25 cellular contexts compared by ENCODE assay signal in genomic region chr2:37301408-37301807, GRCh38. TPM values are rescaled to one million over a fixed set of nuclear protein-coding genes. Genes with fewer than 3 reads are reported as not detected.
DNase-seq lines count a peak whose midpoint lies in the region; ATAC-seq, FAIRE-seq and TF ChIP-seq lines count a peak whose summit lies in the region.
"Had no signal": no experiment of that assay in that cellular context is flagged by ENCODE, and none has a peak within 500 bp of the region (broad histone marks: within the 10 kb centered on the region; RNA-seq: fewer than 3 reads in every experiment).

No MANE protein-coding gene starts in this region.

- BruUV-seq in MCF 10A (replicated peaks; lab: Mats Ljungman, UMichigan) = no TSS peak

- H3K9me3 ChIP-seq in breast epithelium (no peaks in the 10 kb centered on the region), astrocyte (ENCODE audit: insufficient read depth, low read depth, low read length) (no peaks in the 10 kb centered on the region)
- H3K9me3 ChIP-seq: SJCRH30 had no signal

- H3K79me2 ChIP-seq in astrocyte (ENCODE audit: insufficient read depth, low read length) = peaks cover 96% of the 10 kb centered on the region

- no peak overlapping the region for H2AFZ ChIP-seq in astrocyte (ENCODE audit: low read depth, low read length)
- H2AFZ ChIP-seq: PC-9 had no signal

- H3K27ac ChIP-seq in breast epithelium = peak overlapping the region; percentile 39 to 43
- no peak overlapping the region for H3K27ac ChIP-seq in astrocyte (ENCODE audit: low read depth, low read length)
- H3K27ac ChIP-seq: BLaER1, PC-9, SJCRH30 had no signal

- peaks cover 5% of the 10 kb centered on the region for H3K36me3 Mint-ChIP-seq in MCF 10A (ENCODE audit: insufficient read depth, unreplicated experiment)
- peaks cover 5% of the 10 kb centered on the region for H3K36me3 Mint-ChIP-seq in IgD-negative memory B cell
- H3K36me3 Mint-ChIP-seq in astrocyte (ENCODE audit: low read depth, unreplicated experiment) = peaks cover 1% of the 10 kb centered on the region
- H3K36me3 Mint-ChIP-seq in neural crest cell (ENCODE audit: low read depth) = peaks cover 10% of the 10 kb centered on the region
- peaks cover 14% of the 10 kb centered on the region for H3K36me3 Mint-ChIP-seq in activated CD8-positive, alpha-beta T cell treated with anti-CD3 and anti-CD28 coated beads for 36 hours (ENCODE audit: low read depth)

- no peaks in the 10 kb centered on the region for H3K27me3 ChIP-seq in breast epithelium
- no peaks in the 10 kb centered on the region for H3K27me3 ChIP-seq in astrocyte (ENCODE audit: insufficient read depth, low read length)
- H3K27me3 ChIP-seq: BLaER1, SJCRH30 had no signal

- no peak overlapping the region for H3K9ac ChIP-seq in astrocyte (ENCODE audit: low read length)
- H3K9ac ChIP-seq: BLaER1 had no signal

- FAIRE-seq in astrocyte (lab: Jason Lieb, UNC) = no peak

- POLR2A ChIA-PET in MCF 10A (lab: Yijun Ruan, JAX) = interaction anchor here (0.7 kb wide), 3 partner anchors 22 to 92 kb away, joined by 3 to 4 read pairs (median 3); no protein-coding TSS in a partner anchor
- POLR2A ChIA-PET in activated CD8-positive, alpha-beta T cell treated with anti-CD3 and anti-CD28 coated beads for 36 hours (lab: Charles Lee) = interaction anchor here (0.6 to 0.8 kb wide), 7 partner anchors 22 to 1464 kb away, joined by 3 to 4 read pairs (median 3); no protein-coding TSS in a partner anchor

- intact Hi-C loops in breast epithelium (cut with DNase I; ENCODE audit: low total_unique reads) (no loop called here), MCF 10A (cut with micrococcal nuclease) (no loop called here)
- intact Hi-C loops in activated CD8-positive, alpha-beta T cell treated with anti-CD3 and anti-CD28 coated beads for 36 hours (cut with micrococcal nuclease) = no loop called here

- peaks cover 11% of the 10 kb centered on the region for H3K4me1 Mint-ChIP-seq in MCF 10A (ENCODE audit: insufficient read depth, unreplicated experiment)
- H3K4me1 Mint-ChIP-seq in IgD-negative memory B cell = peaks cover 45 to 57% (median 46%) of the 10 kb centered on the region in 3 donors
- H3K4me1 Mint-ChIP-seq in astrocyte (ENCODE audit: low read depth, unreplicated experiment) = peaks cover 21% of the 10 kb centered on the region
- H3K4me1 Mint-ChIP-seq in neural crest cell = peaks cover 22% of the 10 kb centered on the region
- H3K4me1 Mint-ChIP-seq in activated CD8-positive, alpha-beta T cell treated with anti-CD3 and anti-CD28 coated beads for 36 hours (ENCODE audit: low read depth) = peaks cover 33% of the 10 kb centered on the region

- H3K4me3 Mint-ChIP-seq in MCF 10A (ENCODE audit: unreplicated experiment) (no peak overlapping the region), IgD-negative memory B cell (no peak overlapping the region), astrocyte (ENCODE audit: unreplicated experiment) (no peak overlapping the region), neural crest cell (no peak overlapping the region)
- H3K4me3 Mint-ChIP-seq in activated CD8-positive, alpha-beta T cell treated with anti-CD3 and anti-CD28 coated beads for 36 hours = no peak overlapping the region
- H3K4me3 Mint-ChIP-seq: activated T-cell treated with anti-CD3 and anti-CD28 coated beads, Interleukin-2, amount 50 U/mL, for 24 hours had no signal

- TF ChIP-seq CTCF in breast epithelium (IDR thresholded peaks at IDR 0.05) = no peak
- no peak for TF ChIP-seq CTCF in MCF 10A (IDR thresholded peaks at IDR 0.05; ENCODE audit: unreplicated experiment)
- TF ChIP-seq CTCF in astrocyte (IDR thresholded peaks at IDR 0.05; ENCODE audit: insufficient read depth, low read depth, low read length) = no peak
- no peak for TF ChIP-seq CTCF in neural crest cell (conservative IDR thresholded peaks at IDR 0.05)
- TF ChIP-seq CTCF in activated CD8-positive, alpha-beta T cell treated with anti-CD3 and anti-CD28 coated beads for 36 hours (IDR thresholded peaks at IDR 0.05) = no peak

- H4K20me1 ChIP-seq in astrocyte (ENCODE audit: insufficient read depth, low read length) = peaks cover 69% of the 10 kb centered on the region

- H3K27me3 Mint-ChIP-seq in MCF 10A (ENCODE audit: insufficient read depth, unreplicated experiment) (no peaks in the 10 kb centered on the region), IgD-negative memory B cell (no peaks in the 10 kb centered on the region), astrocyte (ENCODE audit: low read depth, unreplicated experiment) (no peaks in the 10 kb centered on the region), neural crest cell (ENCODE audit: low read depth) (no peaks in the 10 kb centered on the region)
- no peaks in the 10 kb centered on the region for H3K27me3 Mint-ChIP-seq in activated CD8-positive, alpha-beta T cell treated with anti-CD3 and anti-CD28 coated beads for 36 hours
- H3K27me3 Mint-ChIP-seq: activated T-cell treated with anti-CD3 and anti-CD28 coated beads, Interleukin-2, amount 50 U/mL, for 24 hours had no signal

- no peak for ATAC-seq in activated CD8-positive, alpha-beta T cell treated with anti-CD3 and anti-CD28 coated beads for 36 hours
- no peak for ATAC-seq in GM19351 (IDR thresholded peaks at IDR 0.05; ENCODE audit: unreplicated experiment)
- ATAC-seq in HG03342 (IDR thresholded peaks at IDR 0.05; ENCODE audit: unreplicated experiment) = no peak
- ATAC-seq: activated CD4-positive, CD25-positive, alpha-beta regulatory T cell treated with anti-CD3 and anti-CD28 coated beads, Interleukin-2, amount 50 U/mL, for 24 hours had no signal

- H3K4me1 ChIP-seq in breast epithelium = no peaks in the 10 kb centered on the region
- H3K4me1 ChIP-seq in astrocyte (ENCODE audit: insufficient read depth, low read length) = no peaks in the 10 kb centered on the region
- H3K4me1 ChIP-seq: BLaER1, SJCRH30 had no signal

- H3K4me3 ChIP-seq in breast epithelium (no peak overlapping the region), astrocyte (ENCODE audit: insufficient read depth, low read depth, low read length) (no peak overlapping the region)
- H3K4me3 ChIP-seq: BLaER1, lung, PC-9, SJCRH30, skin epidermis had no signal

- no peaks in the 10 kb centered on the region for H3K36me3 ChIP-seq in breast epithelium
- no peaks in the 10 kb centered on the region for H3K36me3 ChIP-seq in astrocyte (ENCODE audit: insufficient read depth, low read length)

- H3K27ac Mint-ChIP-seq in MCF 10A (ENCODE audit: low read depth, unreplicated experiment) (no peak overlapping the region), IgD-negative memory B cell (peak overlapping the region in 2 of 3 donors; percentile 24 to 46), astrocyte (ENCODE audit: unreplicated experiment) (peak overlapping the region; percentile 34), neural crest cell (ENCODE audit: unreplicated experiment) (peak overlapping the region; percentile 32)
- no peak overlapping the region for H3K27ac Mint-ChIP-seq in activated CD8-positive, alpha-beta T cell treated with anti-CD3 and anti-CD28 coated beads for 36 hours
- H3K27ac Mint-ChIP-seq: activated T-cell treated with anti-CD3 and anti-CD28 coated beads, Interleukin-2, amount 50 U/mL, for 24 hours had no signal

- CTCF ChIA-PET in MCF 10A (lab: Yijun Ruan, JAX) = interaction anchor here (0.6 to 1.0 kb wide), 3 partner anchors 9 to 577 kb away, joined by 3 to 4 read pairs (median 3); no protein-coding TSS in a partner anchor
- CTCF ChIA-PET in activated CD8-positive, alpha-beta T cell treated with anti-CD3 and anti-CD28 coated beads for 36 hours (lab: Charles Lee) = interaction anchor here (0.7 kb wide), 1 partner anchor 39 kb away, joined by 3 read pairs; no protein-coding TSS in a partner anchor

- no peak for DNase-seq in breast epithelium (ENCODE audit: low spot score in 2 of 2)
- DNase-seq in MCF 10A (ENCODE audit: unreplicated experiment) = no peak
- DNase-seq in astrocyte (ENCODE audit: low read depth) = no peak
- no peak for DNase-seq in neural crest cell (ENCODE audit: low read depth, low spot score)
- no peak for DNase-seq in activated CD8-positive, alpha-beta T cell treated with anti-CD3 and anti-CD28 coated beads for 36 hours
- DNase-seq: activated naive CD4-positive, alpha-beta T cell; activated T-cell treated with anti-CD3 and anti-CD28 coated beads, Interleukin-2, amount 50 U/mL, for 24 hours; amygdala; cortex of kidney; Kasumi-1; NCI-H1092 treated with DMSO at 0.1 percent for 48 hours; NCI-H1930; NCI-H345; nucleus accumbens; PC-9; SJCRH30; T-helper 1 cell had no signal

- TF ChIP-seq POLR2A in breast epithelium (IDR thresholded peaks at IDR 0.05) = no peak

- no peaks in the 10 kb centered on the region for H3K9me3 Mint-ChIP-seq in MCF 10A (ENCODE audit: unreplicated experiment)
- H3K9me3 Mint-ChIP-seq in IgD-negative memory B cell = no peaks in the 10 kb centered on the region
- no peaks in the 10 kb centered on the region for H3K9me3 Mint-ChIP-seq in astrocyte (ENCODE audit: unreplicated experiment)
- H3K9me3 Mint-ChIP-seq in neural crest cell = peaks cover 2% of the 10 kb centered on the region
- H3K9me3 Mint-ChIP-seq in activated CD8-positive, alpha-beta T cell treated with anti-CD3 and anti-CD28 coated beads for 36 hours = no peaks in the 10 kb centered on the region
- H3K9me3 Mint-ChIP-seq: activated T-cell treated with anti-CD3 and anti-CD28 coated beads, Interleukin-2, amount 50 U/mL, for 24 hours had no signal

- H3K4me2 ChIP-seq in astrocyte (ENCODE audit: low read length) = no peak overlapping the region
- H3K4me2 ChIP-seq: BLaER1, PC-9 had no signal

RNA-seq across cellular contexts. Expression of gene PRKD3, which starts 23.2 kb away (rescaled TPM):
- total RNA-seq in breast epithelium (10 to 100 TPM; 46.5 to 57.4 (median 56.2) TPM), MCF 10A (2022) (22.0 and 23.9 TPM in 2 replicates), astrocyte (40.0 and 42.5 TPM in 2 replicates), neural crest cell (62.6 and 68.3 TPM in 2 replicates)
- polyA plus RNA-seq in IgD-negative memory B cell = 51.2 TPM
- total RNA-seq in activated CD8-positive, alpha-beta T cell treated with anti-CD3 and anti-CD28 coated beads for 36 hours = 10 to 100 TPM; 23.8 to 25.6 TPM

RNA-seq across cellular contexts. Expression of gene QPCT, which starts 43.0 kb away (rescaled TPM):
- total RNA-seq in breast epithelium (10 to 100 TPM in 1 of 3 donors, 1 to 10 TPM in 2; 3.7 to 12.5 (median 5.2) TPM), MCF 10A (2022) (not detected in 2 replicates), astrocyte (23.1 and 25.2 TPM in 2 replicates), neural crest cell (not detected in 2 replicates)
- polyA plus RNA-seq in IgD-negative memory B cell = 1.8 TPM
- under 1 TPM; 0.29 to 0.56 TPM for total RNA-seq in activated CD8-positive, alpha-beta T cell treated with anti-CD3 and anti-CD28 coated beads for 36 hours
- total RNA-seq: H4 had no signal

Comparison
In these comparisons a context has a peak if more than half of its experiments do, and no peak if none do; other contexts are left out.
1. H3K27ac Mint-ChIP-seq: peak in IgD-negative memory B cell (2 of 3), astrocyte (single experiment) and neural crest cell (single experiment); none in MCF 10A (single experiment) and activated CD8-positive, alpha-beta T cell treated with anti-CD3 and anti-CD28 coated beads for 36 hours (single experiment).